8 cellular contexts compared by ENCODE assay signal in genomic region chr7:80018941-80019808, GRCh38.
DNase-seq lines count a peak whose midpoint lies in the region; ATAC-seq and TF ChIP-seq lines count a peak whose summit lies in the region.

No MANE protein-coding gene starts in this region.

- DNase-seq in GM20000 (ENCODE audit: low spot score) (peak; percentile 58), NCI-H82 treated with DMSO at 0.1 percent for 48 hours (lab: John Stamatoyannopoulos, UW; ENCODE audit: unreplicated experiment) (peak; percentile 70), heart right ventricle (peak in 1 of 2 donors; percentile 5), gastrocnemius medialis (no peak)
- peak; percentile 4 for DNase-seq in activated gamma-delta T cell treated with anti-CD3 and anti-CD28 coated beads, Interleukin-2, amount 50 U/mL, for 16 hours (ENCODE audit: low read depth)
- no peak for DNase-seq in activated effector memory CD4-positive, alpha-beta T cell treated with Interleukin-2 at 50 U/mL for 16 hours

- WGBS in heart right ventricle, 2 donors = 35 to 36% methylated on average over 9 of the region's 9 CpGs

- H3K9me3 ChIP-seq in DOHH2 (ENCODE audit: control insufficient read depth, insufficient read depth, low read length) (no peaks in the 10 kb centered on the region), heart right ventricle (peaks cover 0 to 14% (median 0%) of the 10 kb centered on the region in 11 donors), gastrocnemius medialis (no peaks in the 10 kb centered on the region)

- no peaks in the 10 kb centered on the region for H3F3A ChIP-seq in DOHH2 (ENCODE audit: control insufficient read depth, insufficient read depth)

- TF ChIP-seq CTCF in DOHH2 (IDR thresholded peaks at IDR 0.05; ENCODE audit: low read depth, low read length, poor library complexity, severe bottlenecking) (peak; percentile 98), GM20000 (IDR thresholded peaks at IDR 0.05; ENCODE audit: extremely low read depth, missing control alignments) (peak; percentile 62), heart right ventricle (IDR thresholded peaks at IDR 0.05) (peak; percentile 66 to 85 (median 79)), gastrocnemius medialis (IDR thresholded peaks at IDR 0.05 in 4 of 5, conservative IDR thresholded peaks at IDR 0.05 in 1 of 5) (peak in 4 of 5 experiments; percentile 37 to 58 (median 44))

- no peaks in the 10 kb centered on the region for H4K20me1 ChIP-seq in DOHH2 (ENCODE audit: control insufficient read depth, insufficient read depth, low read depth, low read length)

- no peak overlapping the region for H3K4me2 ChIP-seq in DOHH2 (ENCODE audit: low read length)

- H3K4me3 ChIP-seq in DOHH2 (ENCODE audit: low read length) (no peak overlapping the region), heart right ventricle (no peak overlapping the region), gastrocnemius medialis (no peak overlapping the region)

- H3K27ac ChIP-seq in DOHH2 (ENCODE audit: low read depth, low read length) = no peak overlapping the region
- no peak overlapping the region for H3K27ac ChIP-seq in heart right ventricle
- H3K27ac ChIP-seq in gastrocnemius medialis = no peak overlapping the region

- H3K36me3 ChIP-seq in DOHH2 (ENCODE audit: control insufficient read depth, low read length) (no peaks in the 10 kb centered on the region), heart right ventricle (no peaks in the 10 kb centered on the region), gastrocnemius medialis (no peaks in the 10 kb centered on the region)

- TF ChIP-seq POLR2A in gastrocnemius medialis (IDR thresholded peaks at IDR 0.05) = no peak

- peak; percentile 78 for ATAC-seq in HG03558 (IDR thresholded peaks at IDR 0.05; ENCODE audit: extremely low read depth, unreplicated experiment)
- peak in 4 of 8 donors; percentile 50 to 60 (median 56) for ATAC-seq in heart right ventricle
- no peak for ATAC-seq in gastrocnemius medialis

- H3K9me2 ChIP-seq in DOHH2 (replicated peaks; ENCODE audit: control insufficient read depth, low read length) = no peaks in the 10 kb centered on the region

- intact Hi-C loops in heart right ventricle (cut with DNase I) (loop anchor here in 7 of 10 donors (5.0 to 10.0 kb wide), 5 partner anchors 714 to 1997 kb away; no protein-coding TSS in a partner anchor), gastrocnemius medialis (cut with DNase I; ENCODE audit: low total_unique reads) (no loop called here)

- H3K27me3 ChIP-seq in DOHH2 (ENCODE audit: control insufficient read depth, low read length) = no peaks in the 10 kb centered on the region
- H3K27me3 ChIP-seq in heart right ventricle = peaks cover 0 to 8% (median 0%) of the 10 kb centered on the region in 7 donors
- no peaks in the 10 kb centered on the region for H3K27me3 ChIP-seq in gastrocnemius medialis

- no peaks in the 10 kb centered on the region for H3K79me2 ChIP-seq in DOHH2 (ENCODE audit: control insufficient read depth, low read length)

- no peaks in the 10 kb centered on the region for H3K4me1 ChIP-seq in DOHH2 (ENCODE audit: control insufficient read depth, low read length)
- H3K4me1 ChIP-seq in heart right ventricle = no peaks in the 10 kb centered on the region
- H3K4me1 ChIP-seq in gastrocnemius medialis = no peaks in the 10 kb centered on the region

- in situ Hi-C loops in gastrocnemius medialis (cut with MboI; ENCODE audit: low sequenced_read_pairs in 4 of 4) = no loop called here

Comparison
In these comparisons a context has a peak if more than half of its experiments do, and no peak if none do; other contexts are left out.
1. CTCF ChIP-seq: peak in every context shown above with its lines; median percentile 98 in DOHH2; 79 in heart right ventricle; 62 in GM20000; 44 in gastrocnemius medialis.
2. DNase-seq: peak in GM20000 (single experiment), NCI-H82 treated with DMSO at 0.1 percent for 48 hours (single experiment) and activated gamma-delta T cell treated with anti-CD3 and anti-CD28 coated beads, Interleukin-2, amount 50 U/mL, for 16 hours (single experiment); none in gastrocnemius medialis (0 of 2) and activated effector memory CD4-positive, alpha-beta T cell treated with Interleukin-2 at 50 U/mL for 16 hours (single experiment).